ENCODE assay signal across 17 cellular contexts in genomic region chr1:198873696-198874230, GRCh38.
DNase-seq lines count a peak whose midpoint lies in the region; TF ChIP-seq lines count a peak whose summit lies in the region.
"Had no signal": no experiment of that assay in that cellular context is flagged by ENCODE, and none has a peak within 500 bp of the region (broad histone marks: within the 10 kb centered on the region; RNA-seq: fewer than 3 reads in every experiment).

No MANE protein-coding gene starts in this region.

- 94% methylated on average over 2 of the region's 2 CpGs for WGBS in mammary epithelial cell (ENCODE audit: low coverage, missing lambda C conversion rate)

- H3K4me2 ChIP-seq in mammary epithelial cell (ENCODE audit: insufficient read depth, low read depth, low read length): no peak overlapping the region

- H3K36me3 Mint-ChIP-seq in MCF 10A (ENCODE audit: insufficient read depth, unreplicated experiment) (peaks cover 37% of the 10 kb centered on the region), brain (peaks cover 66% of the 10 kb centered on the region)

- H3K79me2 ChIP-seq in mammary epithelial cell (ENCODE audit: insufficient read depth, low read length): peaks cover 32% of the 10 kb centered on the region

- H3K4me3 Mint-ChIP-seq in MCF 10A (ENCODE audit: unreplicated experiment) (no peak overlapping the region), brain (peak overlapping the region in 1 of 5 experiments; percentile 1)
- H3K4me3 Mint-ChIP-seq: CD14-positive monocyte had no signal

- H3K27me3 Mint-ChIP-seq in MCF 10A (ENCODE audit: insufficient read depth, unreplicated experiment) (no peaks in the 10 kb centered on the region), brain (peaks cover 4% of the 10 kb centered on the region)

- H4K20me1 ChIP-seq in mammary epithelial cell (ENCODE audit: insufficient read depth, low read length): no peaks in the 10 kb centered on the region

- H3K9ac ChIP-seq in mammary epithelial cell (ENCODE audit: insufficient read depth, low read length): no peak overlapping the region

- BruUV-seq in MCF 10A (replicated peaks; lab: Mats Ljungman, UMichigan): no TSS peak
- no TSS peak for BruUV-seq in mammary epithelial cell (replicated peaks; lab: Mats Ljungman, UMichigan)

- H3K9me3 ChIP-seq in mammary epithelial cell (replicated peaks; ENCODE audit: insufficient read depth, low read length): no peaks in the 10 kb centered on the region

- no peak for TF ChIP-seq CTCF in MCF 10A (IDR thresholded peaks at IDR 0.05; ENCODE audit: unreplicated experiment)
- TF ChIP-seq CTCF in mammary epithelial cell (conservative IDR thresholded peaks at IDR 0.05 in 1 of 2, IDR thresholded peaks at IDR 0.05 in 1 of 2; ENCODE audit: extremely low read depth in 1 of 2, insufficient read depth in 1 of 2, low read depth in 1 of 2, low read length in 2 of 2): no peak
- no peak for TF ChIP-seq CTCF in brain (conservative IDR thresholded peaks at IDR 0.05)

- DNase-seq in MCF 10A (ENCODE audit: unreplicated experiment) (no peak), mammary epithelial cell (no peak), G401 (ENCODE audit: low spot score) (peak; percentile 72), NCI-H2227 treated with DMSO at 0.1 percent for 48 hours (lab: John Stamatoyannopoulos, UW) (no peak)
- DNase-seq in stimulated activated CD4-positive, alpha-beta T cell treated with anti-CD3 and anti-CD28 coated beads, Interleukin-4, amount 100 ng/mL, for 1 hour: no peak
- DNase-seq in activated CD4-positive, CD25-positive, alpha-beta regulatory T cell (lab: John Stamatoyannopoulos, UW): no peak
- DNase-seq: AML-193, H7, KBM-7, NCI-H1417 treated with DMSO at 0.1 percent for 48 hours, NCI-H2029 treated with DMSO at 0.1 percent for 48 hours, NCI-H748 treated with DMSO at 0.1 percent for 48 hours, SHP77 treated with DMSO at 0.1 percent for 48 hours, T-helper 1 cell, T-helper 9 cell had no signal

- no peak overlapping the region for H2AFZ ChIP-seq in mammary epithelial cell (ENCODE audit: low read depth, low read length)

- H3K27ac ChIP-seq in mammary epithelial cell (ENCODE audit: insufficient read depth, low read depth, low read length): no peak overlapping the region

- in situ Hi-C loops in mammary epithelial cell (cut with MboI; ENCODE audit: low sequenced_read_pairs in 2 of 2) (no loop called here), G401 (cut with HindIII; ENCODE audit: low sequenced_read_pairs) (no loop called here)

- dilution Hi-C loops in mammary epithelial cell (cut with HindIII; ENCODE audit: low sequenced_read_pairs): no loop called here

- H3K4me3 ChIP-seq in mammary epithelial cell (replicated peaks in 1 of 3; ENCODE audit: insufficient read depth in 1 of 3, low read depth in 2 of 3, low read length in 3 of 3): no peak overlapping the region

- no peaks in the 10 kb centered on the region for H3K4me1 ChIP-seq in mammary epithelial cell (ENCODE audit: insufficient read depth, low read length)

- no peaks in the 10 kb centered on the region for H3K27me3 ChIP-seq in mammary epithelial cell (ENCODE audit: insufficient read depth, low read length)

- POLR2A ChIA-PET in MCF 10A (lab: Yijun Ruan, JAX): interaction anchor here (0.7 to 1.0 kb wide), 3 partner anchors 14 to 1705 kb away, joined by 3 read pairs; no protein-coding TSS in a partner anchor

- H3K9me3 Mint-ChIP-seq in MCF 10A (ENCODE audit: unreplicated experiment) (peaks cover 16% of the 10 kb centered on the region), brain (peaks cover 0 to 13% (median 11%) of the 10 kb centered on the region in 5 experiments)

- H3K4me1 Mint-ChIP-seq in MCF 10A (ENCODE audit: insufficient read depth, unreplicated experiment) (peaks cover 13% of the 10 kb centered on the region), brain (peaks cover 38% of the 10 kb centered on the region)
- H3K4me1 Mint-ChIP-seq: CD14-positive monocyte had no signal

- intact Hi-C loops in MCF 10A (cut with micrococcal nuclease) (no loop called here), mammary epithelial cell (cut with micrococcal nuclease) (no loop called here)

- peaks cover 5% of the 10 kb centered on the region for H3K36me3 ChIP-seq in mammary epithelial cell (ENCODE audit: insufficient read depth, low read length)

- H3K27ac Mint-ChIP-seq in MCF 10A (ENCODE audit: low read depth, unreplicated experiment): peak overlapping the region; percentile 30
- H3K27ac Mint-ChIP-seq in brain: peak overlapping the region in 3 of 5 experiments; percentile 6 to 70 (median 52)

- CTCF ChIA-PET in MCF 10A (lab: Yijun Ruan, JAX) (interaction anchor here (0.6 to 0.8 kb wide), 2 partner anchors 239 to 1084 kb away, joined by 3 to 4 read pairs; no protein-coding TSS in a partner anchor), mammary epithelial cell (lab: Charles Lee; ENCODE audit: low non-redundant PET) (no interaction called here)
